2 cellular contexts compared by ENCODE assay signal in the genomic region with DNA sequence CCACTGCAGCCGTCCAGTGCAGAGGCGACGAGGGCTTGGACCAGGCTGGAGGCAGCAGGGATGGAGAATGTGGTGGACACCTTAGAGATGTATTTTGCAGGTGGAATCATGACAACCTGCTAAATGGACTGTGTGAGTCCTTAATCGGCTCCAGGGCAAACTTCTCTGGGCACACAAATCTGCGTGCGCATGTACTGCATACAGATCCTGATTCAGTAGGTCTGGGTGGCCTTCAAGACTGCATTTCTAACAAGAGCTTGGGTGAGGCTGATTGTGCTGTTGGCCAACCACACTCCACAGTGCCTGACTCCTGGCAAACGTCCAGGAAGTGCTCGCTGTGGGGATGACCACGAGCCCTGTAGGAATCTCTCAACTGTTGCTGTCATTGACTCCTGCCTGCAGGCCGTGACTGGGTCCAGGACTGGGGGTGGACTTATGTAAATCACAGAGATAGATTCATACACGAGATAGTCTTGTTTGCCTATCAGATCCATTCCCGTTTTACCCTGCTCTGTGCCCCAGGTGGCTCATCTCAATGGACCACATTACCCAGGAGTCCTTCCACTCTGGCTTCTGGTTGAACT.
TF ChIP-seq lines count a peak whose summit lies in the region.

No MANE protein-coding gene starts in this region.

TF ChIP-seq in Ishikawa, 13 proteins besides CTCF, POLR2A, EP300 and RAD21 (continued from another document):
- TF ChIP-seq, protein P1, sequence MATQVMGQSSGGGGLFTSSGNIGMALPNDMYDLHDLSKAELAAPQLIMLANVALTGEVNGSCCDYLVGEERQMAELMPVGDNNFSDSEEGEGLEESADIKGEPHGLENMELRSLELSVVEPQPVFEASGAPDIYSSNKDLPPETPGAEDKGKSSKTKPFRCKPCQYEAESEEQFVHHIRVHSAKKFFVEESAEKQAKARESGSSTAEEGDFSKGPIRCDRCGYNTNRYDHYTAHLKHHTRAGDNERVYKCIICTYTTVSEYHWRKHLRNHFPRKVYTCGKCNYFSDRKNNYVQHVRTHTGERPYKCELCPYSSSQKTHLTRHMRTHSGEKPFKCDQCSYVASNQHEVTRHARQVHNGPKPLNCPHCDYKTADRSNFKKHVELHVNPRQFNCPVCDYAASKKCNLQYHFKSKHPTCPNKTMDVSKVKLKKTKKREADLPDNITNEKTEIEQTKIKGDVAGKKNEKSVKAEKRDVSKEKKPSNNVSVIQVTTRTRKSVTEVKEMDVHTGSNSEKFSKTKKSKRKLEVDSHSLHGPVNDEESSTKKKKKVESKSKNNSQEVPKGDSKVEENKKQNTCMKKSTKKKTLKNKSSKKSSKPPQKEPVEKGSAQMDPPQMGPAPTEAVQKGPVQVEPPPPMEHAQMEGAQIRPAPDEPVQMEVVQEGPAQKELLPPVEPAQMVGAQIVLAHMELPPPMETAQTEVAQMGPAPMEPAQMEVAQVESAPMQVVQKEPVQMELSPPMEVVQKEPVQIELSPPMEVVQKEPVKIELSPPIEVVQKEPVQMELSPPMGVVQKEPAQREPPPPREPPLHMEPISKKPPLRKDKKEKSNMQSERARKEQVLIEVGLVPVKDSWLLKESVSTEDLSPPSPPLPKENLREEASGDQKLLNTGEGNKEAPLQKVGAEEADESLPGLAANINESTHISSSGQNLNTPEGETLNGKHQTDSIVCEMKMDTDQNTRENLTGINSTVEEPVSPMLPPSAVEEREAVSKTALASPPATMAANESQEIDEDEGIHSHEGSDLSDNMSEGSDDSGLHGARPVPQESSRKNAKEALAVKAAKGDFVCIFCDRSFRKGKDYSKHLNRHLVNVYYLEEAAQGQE (IDR thresholded peaks at IDR 0.05; ENCODE audit: low read depth) = no peak
- TF ChIP-seq, protein P2, sequence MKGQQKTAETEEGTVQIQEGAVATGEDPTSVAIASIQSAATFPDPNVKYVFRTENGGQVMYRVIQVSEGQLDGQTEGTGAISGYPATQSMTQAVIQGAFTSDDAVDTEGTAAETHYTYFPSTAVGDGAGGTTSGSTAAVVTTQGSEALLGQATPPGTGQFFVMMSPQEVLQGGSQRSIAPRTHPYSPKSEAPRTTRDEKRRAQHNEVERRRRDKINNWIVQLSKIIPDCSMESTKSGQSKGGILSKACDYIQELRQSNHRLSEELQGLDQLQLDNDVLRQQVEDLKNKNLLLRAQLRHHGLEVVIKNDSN (IDR thresholded peaks at IDR 0.05) = no peak

TF ChIP-seq in GM12878, 131 proteins besides CTCF, POLR2A, EP300 and RAD21 (continued from another document):
- TF ChIP-seq, protein P3, sequence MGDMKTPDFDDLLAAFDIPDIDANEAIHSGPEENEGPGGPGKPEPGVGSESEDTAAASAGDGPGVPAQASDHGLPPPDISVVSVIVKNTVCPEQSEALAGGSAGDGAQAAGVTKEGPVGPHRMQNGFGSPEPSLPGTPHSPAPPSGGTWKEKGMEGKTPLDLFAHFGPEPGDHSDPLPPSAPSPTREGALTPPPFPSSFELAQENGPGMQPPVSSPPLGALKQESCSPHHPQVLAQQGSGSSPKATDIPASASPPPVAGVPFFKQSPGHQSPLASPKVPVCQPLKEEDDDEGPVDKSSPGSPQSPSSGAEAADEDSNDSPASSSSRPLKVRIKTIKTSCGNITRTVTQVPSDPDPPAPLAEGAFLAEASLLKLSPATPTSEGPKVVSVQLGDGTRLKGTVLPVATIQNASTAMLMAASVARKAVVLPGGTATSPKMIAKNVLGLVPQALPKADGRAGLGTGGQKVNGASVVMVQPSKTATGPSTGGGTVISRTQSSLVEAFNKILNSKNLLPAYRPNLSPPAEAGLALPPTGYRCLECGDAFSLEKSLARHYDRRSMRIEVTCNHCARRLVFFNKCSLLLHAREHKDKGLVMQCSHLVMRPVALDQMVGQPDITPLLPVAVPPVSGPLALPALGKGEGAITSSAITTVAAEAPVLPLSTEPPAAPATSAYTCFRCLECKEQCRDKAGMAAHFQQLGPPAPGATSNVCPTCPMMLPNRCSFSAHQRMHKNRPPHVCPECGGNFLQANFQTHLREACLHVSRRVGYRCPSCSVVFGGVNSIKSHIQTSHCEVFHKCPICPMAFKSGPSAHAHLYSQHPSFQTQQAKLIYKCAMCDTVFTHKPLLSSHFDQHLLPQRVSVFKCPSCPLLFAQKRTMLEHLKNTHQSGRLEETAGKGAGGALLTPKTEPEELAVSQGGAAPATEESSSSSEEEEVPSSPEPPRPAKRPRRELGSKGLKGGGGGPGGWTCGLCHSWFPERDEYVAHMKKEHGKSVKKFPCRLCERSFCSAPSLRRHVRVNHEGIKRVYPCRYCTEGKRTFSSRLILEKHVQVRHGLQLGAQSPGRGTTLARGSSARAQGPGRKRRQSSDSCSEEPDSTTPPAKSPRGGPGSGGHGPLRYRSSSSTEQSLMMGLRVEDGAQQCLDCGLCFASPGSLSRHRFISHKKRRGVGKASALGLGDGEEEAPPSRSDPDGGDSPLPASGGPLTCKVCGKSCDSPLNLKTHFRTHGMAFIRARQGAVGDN (IDR thresholded peaks at IDR 0.05) = no peak
- TF ChIP-seq IKZF2 (IDR thresholded peaks at IDR 0.05) = no peak
- TF ChIP-seq FOXK2 (IDR thresholded peaks at IDR 0.05) = no peak
- TF ChIP-seq MEF2B (IDR thresholded peaks at IDR 0.05; ENCODE audit: partially characterized antibody, poor library complexity, severe bottlenecking) = no peak
- no peak for TF ChIP-seq SPI1 (IDR thresholded peaks at IDR 0.05; ENCODE audit: borderline replicate concordance, insufficient read depth, low read depth, low read length)
- no peak for TF ChIP-seq RELA (IDR thresholded peaks at IDR 0.05; ENCODE audit: borderline replicate concordance, partially characterized antibody)
- TF ChIP-seq NFXL1 (IDR thresholded peaks at IDR 0.05; ENCODE audit: borderline replicate concordance) = no peak
- TF ChIP-seq PAX5 (IDR thresholded peaks at IDR 0.05; ENCODE audit: borderline replicate concordance, low read depth, low read length) = no peak
